ENCODE assay signal across 10 cellular contexts in the genomic region with DNA sequence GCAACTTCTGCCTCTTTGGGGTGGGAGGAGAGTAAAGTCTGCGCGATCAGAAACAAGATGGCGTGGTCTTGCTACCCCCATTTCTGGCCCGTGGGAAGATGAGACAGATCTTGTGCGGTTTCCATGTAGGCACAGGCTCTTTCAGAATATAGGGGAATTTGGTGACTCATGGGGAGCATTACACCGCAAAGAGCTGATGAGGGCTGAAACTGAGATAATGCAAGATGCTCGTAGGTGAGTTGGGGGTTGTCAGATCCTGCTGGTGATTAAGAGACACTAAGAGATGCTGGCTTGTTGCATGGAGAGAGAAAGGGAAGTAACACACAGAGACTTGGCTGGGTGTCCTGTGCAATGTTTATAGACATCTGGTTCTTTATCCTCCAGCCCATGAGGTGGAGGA. TPM values are rescaled to one million over a fixed set of nuclear protein-coding genes. Genes with fewer than 3 reads are reported as not detected.
A peak's percentile ranks its signal among the peaks of the same experiment; 100 is the strongest.
DNase-seq lines count a peak whose midpoint lies in the region; ATAC-seq and TF ChIP-seq lines count a peak whose summit lies in the region.
"Had no signal": no experiment of that assay in that cellular context is flagged by ENCODE, and none has a peak within 500 bp of the region (broad histone marks: within the 10 kb centered on the region; RNA-seq: fewer than 3 reads in every experiment).

No MANE protein-coding gene starts in this region.

- H3K9me3 ChIP-seq in MM.1S (replicated peaks; ENCODE audit: insufficient read depth, low read length) (no peaks in the 10 kb centered on the region), gastroesophageal sphincter (peaks cover 0 to 3% (median 0%) of the 10 kb centered on the region in 3 donors)

- H2AFZ ChIP-seq in MM.1S (ENCODE audit: low read length) = no peak overlapping the region

- H3K27ac Mint-ChIP-seq in type B pancreatic cell = no peak overlapping the region

- H3F3A ChIP-seq in MM.1S (ENCODE audit: insufficient read depth, low read length) = peaks cover 26% of the 10 kb centered on the region

- peak overlapping the region; percentile 70; the same call in 1 of the 2 replicates for H3K9ac ChIP-seq in MM.1S (ENCODE audit: low read length)

- TF ChIP-seq POLR2A in gastroesophageal sphincter (IDR thresholded peaks at IDR 0.05) = no peak

- H3K79me2 ChIP-seq in MM.1S (ENCODE audit: low read length) = peaks cover 63% of the 10 kb centered on the region

- peak overlapping the region; percentile 79 for H3K4me2 ChIP-seq in MM.1S (ENCODE audit: low read depth, low read length)

- H3K36me3 Mint-ChIP-seq in type B pancreatic cell = peaks cover 22% of the 10 kb centered on the region

- H4K20me1 ChIP-seq in MM.1S (ENCODE audit: insufficient read depth, low read length) = no peaks in the 10 kb centered on the region

- H3K4me1 Mint-ChIP-seq in type B pancreatic cell (ENCODE audit: unreplicated experiment) = peaks cover 26% of the 10 kb centered on the region

- H3K36me3 ChIP-seq in MM.1S (replicated peaks; ENCODE audit: insufficient read depth, low read length) (no peaks in the 10 kb centered on the region), gastroesophageal sphincter (no peaks in the 10 kb centered on the region)

- H3K4me3 ChIP-seq in MM.1S (ENCODE audit: low read length) (peak overlapping the region; percentile 84), gastroesophageal sphincter (no peak overlapping the region)

- H3K27me3 ChIP-seq in MM.1S (replicated peaks; ENCODE audit: insufficient read depth, low read length) = no peaks in the 10 kb centered on the region
- no peaks in the 10 kb centered on the region for H3K27me3 ChIP-seq in gastroesophageal sphincter

- 71 to 96% methylated on average over 3 to 7 of the region's 7 CpGs for WGBS in gastroesophageal sphincter (ENCODE audit: low coverage in 1 of 2), 2 donors

- ATAC-seq in gastroesophageal sphincter (no peak), GM18517 (IDR thresholded peaks at IDR 0.05; ENCODE audit: unreplicated experiment) (no peak)

- peak; percentile 10 for DNase-seq in stimulated activated CD4-positive, alpha-beta T cell treated with anti-CD3 and anti-CD28 coated beads, Interleukin-1b, Interleukin-23, amount 100 ng/mL, for 48 hours
- DNase-seq in stimulated activated CD4-positive, alpha-beta T cell treated with anti-CD3 and anti-CD28 coated beads, Interleukin-12 subunit alpha, Interleukin-12 subunit beta, amount 100 ng/mL, for 4 hours = no peak
- DNase-seq in MM.1S (peak; percentile 75), epithelial cell of prostate (ENCODE audit: low read depth, low spot score) (peak; percentile 12), type B pancreatic cell (ENCODE audit: extremely low spot score, unreplicated experiment) (no peak), NCI-H1930 (lab: John Stamatoyannopoulos, UW) (no peak)
- DNase-seq: DMS79 treated with DMSO at 0.1 percent for 48 hours; effector memory CD4-positive, alpha-beta T cell had no signal

- H3K4me1 ChIP-seq in MM.1S (ENCODE audit: low read length) (peaks cover 24% of the 10 kb centered on the region), gastroesophageal sphincter (peaks cover 0 to 56% (median 4%) of the 10 kb centered on the region in 3 donors)

- no peaks in the 10 kb centered on the region for H3K9me2 ChIP-seq in MM.1S (replicated peaks; ENCODE audit: insufficient read depth, low read length)

- TF ChIP-seq CTCF in MM.1S (IDR thresholded peaks at IDR 0.05; ENCODE audit: low read length) = no peak
- TF ChIP-seq CTCF in type B pancreatic cell (conservative IDR thresholded peaks at IDR 0.05) = no peak
- no peak for TF ChIP-seq CTCF in gastroesophageal sphincter (IDR thresholded peaks at IDR 0.05)

- no peak for TF ChIP-seq EP300 in gastroesophageal sphincter (IDR thresholded peaks at IDR 0.05)

- no peaks in the 10 kb centered on the region for H3K27me3 Mint-ChIP-seq in type B pancreatic cell

- peak overlapping the region; percentile 87 for H3K4me3 Mint-ChIP-seq in type B pancreatic cell

- H3K27ac ChIP-seq in MM.1S (ENCODE audit: low read length) = peak overlapping the region; percentile 63
- peak overlapping the region; percentile 78 for H3K27ac ChIP-seq in epithelial cell of prostate
- H3K27ac ChIP-seq in gastroesophageal sphincter = no peak overlapping the region

- H3K9me3 Mint-ChIP-seq in type B pancreatic cell = peaks cover 5% of the 10 kb centered on the region

RNA-seq across cellular contexts. Expression of gene EVC, which starts 1.5 kb away (rescaled TPM):
- 14.5 and 29.2 TPM in 2 replicates for total RNA-seq in type B pancreatic cell (ENCODE audit: low replicate concordance)
- total RNA-seq in gastroesophageal sphincter = 10 to 100 TPM; 17.8 to 53.7 (median 38.1) TPM

RNA-seq across cellular contexts. Expression of gene EVC2, which starts 4.2 kb away (rescaled TPM):
- total RNA-seq in type B pancreatic cell (ENCODE audit: low replicate concordance) (3.5 and 4.5 TPM in 2 replicates), gastroesophageal sphincter (10 to 100 TPM in 2 of 4 donors, 1 to 10 TPM in 2; 9.3 to 16.3 (median 12.4) TPM)

Comparison
In these comparisons a context has a peak if more than half of its experiments do, and no peak if none do; other contexts are left out.
1. DNase-seq: peak in stimulated activated CD4-positive, alpha-beta T cell treated with anti-CD3 and anti-CD28 coated beads, Interleukin-1b, Interleukin-23, amount 100 ng/mL, for 48 hours (single experiment), MM.1S (single experiment) and epithelial cell of prostate (single experiment); none in stimulated activated CD4-positive, alpha-beta T cell treated with anti-CD3 and anti-CD28 coated beads, Interleukin-12 subunit alpha, Interleukin-12 subunit beta, amount 100 ng/mL, for 4 hours (single experiment), type B pancreatic cell (single experiment) and NCI-H1930 (0 of 2).
2. H3K27ac ChIP-seq: peak in MM.1S (single experiment) and epithelial cell of prostate (single experiment); none in gastroesophageal sphincter (0 of 4).